In genomic region chr6:109458774-109459531, GRCh38 we compare ENCODE assay signal across 7 cellular contexts. TPM values are rescaled to one million over a fixed set of nuclear protein-coding genes. Genes with fewer than 3 reads are reported as not detected.
A peak's percentile ranks its signal among the peaks of the same experiment; 100 is the strongest.
DNase-seq lines count a peak whose midpoint lies in the region; ATAC-seq and TF ChIP-seq lines count a peak whose summit lies in the region.

No MANE protein-coding gene starts in this region.

- peak overlapping the region; percentile 86 for H3K27ac Mint-ChIP-seq in activated T-helper 2 cell treated with anti-CD3 and anti-CD28 coated beads, Interferon-gamma antibody, Interleukin-2, Interleukin-4, amounts not matched to agents 10 μg/mL and 5 μg/mL and 100 μg/mL, durations not matched to agents 14 hours and 24 hours and 36 hours
- no peak overlapping the region for H3K27ac Mint-ChIP-seq in stimulated activated effector memory CD8-positive, alpha-beta T cell treated with anti-CD3 and anti-CD28 coated beads, Interleukin-12 subunit alpha, Interleukin-12 subunit beta, amount 100 ng/mL, for 72 hours

- DNase-seq in GM20000 (ENCODE audit: low spot score) (peak; percentile 60), M059J (ENCODE audit: low read depth) (peak; percentile 70), mesenteric fat pad (ENCODE audit: low spot score) (no peak)
- DNase-seq in activated T-helper 2 cell treated with anti-CD3 and anti-CD28 coated beads, Interferon-gamma antibody, Interleukin-2, Interleukin-4, amounts not matched to agents 10 μg/mL and 5 μg/mL and 100 μg/mL, durations not matched to agents 14 hours and 24 hours and 36 hours (ENCODE audit: low spot score), result peak; percentile 40
- DNase-seq in stimulated activated effector memory CD8-positive, alpha-beta T cell treated with anti-CD3 and anti-CD28 coated beads, Interleukin-12 subunit alpha, Interleukin-12 subunit beta, amount 100 ng/mL, for 72 hours (ENCODE audit: low spot score in 2 of 2), result peak in 1 of 2 donors; percentile 78

- no peak for TF ChIP-seq CTCF in GM20000 (IDR thresholded peaks at IDR 0.05; ENCODE audit: extremely low read depth, missing control alignments)

- intact Hi-C loops in activated T-helper 2 cell treated with anti-CD3 and anti-CD28 coated beads, Interferon-gamma antibody, Interleukin-2, Interleukin-4, amounts not matched to agents 10 μg/mL and 5 μg/mL and 100 μg/mL, durations not matched to agents 14 hours and 24 hours and 36 hours (cut with micrococcal nuclease), result loop anchor here (1.0 to 10.0 kb wide), 8 partner anchors 16 to 726 kb away; partner anchors contain the start of genes AK9, CDC40, CEP57L1 and FIG4

- H3K27me3 Mint-ChIP-seq in activated T-helper 2 cell treated with anti-CD3 and anti-CD28 coated beads, Interferon-gamma antibody, Interleukin-2, Interleukin-4, amounts not matched to agents 10 μg/mL and 5 μg/mL and 100 μg/mL, durations not matched to agents 14 hours and 24 hours and 36 hours (ENCODE audit: low read depth), result no peaks in the 10 kb centered on the region

- peak overlapping the region; percentile 19 for H3K4me3 Mint-ChIP-seq in activated T-helper 2 cell treated with anti-CD3 and anti-CD28 coated beads, Interferon-gamma antibody, Interleukin-2, Interleukin-4, amounts not matched to agents 10 μg/mL and 5 μg/mL and 100 μg/mL, durations not matched to agents 14 hours and 24 hours and 36 hours (ENCODE audit: low read depth)
- H3K4me3 Mint-ChIP-seq in stimulated activated effector memory CD8-positive, alpha-beta T cell treated with anti-CD3 and anti-CD28 coated beads, Interleukin-12 subunit alpha, Interleukin-12 subunit beta, amount 100 ng/mL, for 72 hours, result peak overlapping the region; percentile 0

- H3K36me3 Mint-ChIP-seq in activated T-helper 2 cell treated with anti-CD3 and anti-CD28 coated beads, Interferon-gamma antibody, Interleukin-2, Interleukin-4, amounts not matched to agents 10 μg/mL and 5 μg/mL and 100 μg/mL, durations not matched to agents 14 hours and 24 hours and 36 hours (ENCODE audit: low read depth), result peaks cover 55% of the 10 kb centered on the region
- H3K36me3 Mint-ChIP-seq in stimulated activated effector memory CD8-positive, alpha-beta T cell treated with anti-CD3 and anti-CD28 coated beads, Interleukin-12 subunit alpha, Interleukin-12 subunit beta, amount 100 ng/mL, for 72 hours, result peaks cover 69% of the 10 kb centered on the region

- peak; percentile 80 for ATAC-seq in stimulated activated effector memory CD8-positive, alpha-beta T cell treated with anti-CD3 and anti-CD28 coated beads, Interleukin-12 subunit alpha, Interleukin-12 subunit beta, amount 100 ng/mL, for 72 hours
- ATAC-seq in GM19455 (IDR thresholded peaks at IDR 0.05; ENCODE audit: unreplicated experiment) (no peak), HG03342 (IDR thresholded peaks at IDR 0.05; ENCODE audit: unreplicated experiment) (no peak)

- H3K9me3 Mint-ChIP-seq in activated T-helper 2 cell treated with anti-CD3 and anti-CD28 coated beads, Interferon-gamma antibody, Interleukin-2, Interleukin-4, amounts not matched to agents 10 μg/mL and 5 μg/mL and 100 μg/mL, durations not matched to agents 14 hours and 24 hours and 36 hours, result peaks cover 3% of the 10 kb centered on the region
- H3K9me3 Mint-ChIP-seq in stimulated activated effector memory CD8-positive, alpha-beta T cell treated with anti-CD3 and anti-CD28 coated beads, Interleukin-12 subunit alpha, Interleukin-12 subunit beta, amount 100 ng/mL, for 72 hours, result no peaks in the 10 kb centered on the region

- H3K4me1 Mint-ChIP-seq in activated T-helper 2 cell treated with anti-CD3 and anti-CD28 coated beads, Interferon-gamma antibody, Interleukin-2, Interleukin-4, amounts not matched to agents 10 μg/mL and 5 μg/mL and 100 μg/mL, durations not matched to agents 14 hours and 24 hours and 36 hours (ENCODE audit: low read depth), result peaks cover 57% of the 10 kb centered on the region
- peaks cover 51% of the 10 kb centered on the region for H3K4me1 Mint-ChIP-seq in stimulated activated effector memory CD8-positive, alpha-beta T cell treated with anti-CD3 and anti-CD28 coated beads, Interleukin-12 subunit alpha, Interleukin-12 subunit beta, amount 100 ng/mL, for 72 hours

RNA-seq across cellular contexts. Expression of gene MICAL1, which starts 3.4 kb away (rescaled TPM):
- 15.4 and 21.5 TPM in 2 replicates for total RNA-seq in M059J (2014; rRNA removed; shearing (Covaris generic))
- 47.8 and 51.8 TPM in 2 replicates for total RNA-seq in activated T-helper 2 cell treated with anti-CD3 and anti-CD28 coated beads, Interferon-gamma antibody, Interleukin-2, Interleukin-4, amounts not matched to agents 10 μg/mL and 5 μg/mL and 100 μg/mL, durations not matched to agents 14 hours and 24 hours and 36 hours
- 24.6 TPM for total RNA-seq in mesenteric fat pad

RNA-seq across cellular contexts. Expression of gene SMPD2, which starts 18.4 kb away (rescaled TPM):
- total RNA-seq in M059J (2014; rRNA removed; shearing (Covaris generic)), result 10.9 and 14.6 TPM in 2 replicates
- total RNA-seq in activated T-helper 2 cell treated with anti-CD3 and anti-CD28 coated beads, Interferon-gamma antibody, Interleukin-2, Interleukin-4, amounts not matched to agents 10 μg/mL and 5 μg/mL and 100 μg/mL, durations not matched to agents 14 hours and 24 hours and 36 hours, result 14.7 and 17.5 TPM in 2 replicates
- 9.4 TPM for total RNA-seq in mesenteric fat pad

RNA-seq across cellular contexts. Expression of gene PPIL6, which starts 18.5 kb away (rescaled TPM):
- 2.1 and 9.6 TPM in 2 replicates for total RNA-seq in M059J (2014; rRNA removed; shearing (Covaris generic))
- total RNA-seq in activated T-helper 2 cell treated with anti-CD3 and anti-CD28 coated beads, Interferon-gamma antibody, Interleukin-2, Interleukin-4, amounts not matched to agents 10 μg/mL and 5 μg/mL and 100 μg/mL, durations not matched to agents 14 hours and 24 hours and 36 hours, result 0.32 TPM in 1 of 2 replicates, not detected in the other
- 2.3 TPM for total RNA-seq in mesenteric fat pad

RNA-seq across cellular contexts. Expression of gene ZBTB24, which starts 24.1 kb away (rescaled TPM):
- 11.5 and 13.4 TPM in 2 replicates for total RNA-seq in M059J (2014; rRNA removed; shearing (Covaris generic))
- total RNA-seq in activated T-helper 2 cell treated with anti-CD3 and anti-CD28 coated beads, Interferon-gamma antibody, Interleukin-2, Interleukin-4, amounts not matched to agents 10 μg/mL and 5 μg/mL and 100 μg/mL, durations not matched to agents 14 hours and 24 hours and 36 hours, result 17.7 and 18.8 TPM in 2 replicates
- total RNA-seq in mesenteric fat pad, result 6.3 TPM
